8 cellular contexts compared by ENCODE assay signal in genomic region chr14:105971593-105972500, GRCh38.
"Had no signal": no experiment of that assay in that cellular context is flagged by ENCODE, and none has a peak within 500 bp of the region (broad histone marks: within the 10 kb centered on the region; RNA-seq: fewer than 3 reads in every experiment).

No MANE protein-coding gene starts in this region.

- H3K9me3 Mint-ChIP-seq: IgD-negative memory B cell had no signal

- H3K4me1 Mint-ChIP-seq: H9 had no signal

- H3K9ac ChIP-seq: GM23248 had no signal

- H3K36me3 Mint-ChIP-seq: IgD-negative memory B cell had no signal

- ATAC-seq: HepG2, K562 had no signal

- H3K27ac ChIP-seq: GM23248, HL-60 had no signal

- H2AFZ ChIP-seq: GM23248 had no signal

- DNase-seq: GM23248, H9, HCEC 1CT, HFFc6 had no signal

- H3K27me3 Mint-ChIP-seq: IgD-negative memory B cell had no signal

- H3K4me3 ChIP-seq: GM23248, K562 had no signal

- H3K27ac Mint-ChIP-seq: H9, HFFc6, IgD-negative memory B cell had no signal

- H3K4me3 Mint-ChIP-seq: H9, HFFc6 had no signal
